10 cellular contexts compared by ENCODE assay signal in genomic region chr2:241412144-241412543, GRCh38. TPM values are rescaled to one million over a fixed set of nuclear protein-coding genes. Genes with fewer than 3 reads are reported as not detected.
DNase-seq lines count a peak whose midpoint lies in the region; TF ChIP-seq lines count a peak whose summit lies in the region.
"Had no signal": no experiment of that assay in that cellular context is flagged by ENCODE, and none has a peak within 500 bp of the region (broad histone marks: within the 10 kb centered on the region; RNA-seq: fewer than 3 reads in every experiment).

No MANE protein-coding gene starts in this region.

- peaks cover 19% of the 10 kb centered on the region for H3K4me1 Mint-ChIP-seq in type B pancreatic cell (ENCODE audit: unreplicated experiment)
- H3K4me1 Mint-ChIP-seq: IgD-negative memory B cell had no signal

- H3K4me3 ChIP-seq in choroid plexus epithelial cell (ENCODE audit: low read depth, low read length) (no peak overlapping the region), skeletal muscle cell (ENCODE audit: low read depth, low read length) (no peak overlapping the region)

- no peaks in the 10 kb centered on the region for H3K27me3 Mint-ChIP-seq in type B pancreatic cell
- H3K27me3 Mint-ChIP-seq: IgD-negative memory B cell had no signal

- no peak overlapping the region for H3K27ac Mint-ChIP-seq in type B pancreatic cell
- H3K27ac Mint-ChIP-seq: IgD-negative memory B cell had no signal

- H3K4me3 Mint-ChIP-seq in type B pancreatic cell = no peak overlapping the region
- H3K4me3 Mint-ChIP-seq: IgD-negative memory B cell had no signal

- DNase-seq in NCI-H2081 (lab: John Stamatoyannopoulos, UW) (peak; percentile 21 to 53), NCI-H2081 treated with DMSO at 0.1 percent for 48 hours (lab: John Stamatoyannopoulos, UW) (no peak), NCI-H2171 treated with DMSO at 0.1 percent for 48 hours (lab: John Stamatoyannopoulos, UW) (peak; percentile 64), choroid plexus epithelial cell (ENCODE audit: low read depth) (peak; percentile 98), skeletal muscle cell (ENCODE audit: low read depth) (peak; percentile 83), T-helper 1 cell (no peak), type B pancreatic cell (ENCODE audit: extremely low spot score, unreplicated experiment) (no peak), NCI-H526 treated with DMSO at 0.1 percent for 48 hours (lab: John Stamatoyannopoulos, UW) (no peak)
- DNase-seq: BE2C had no signal

- peaks cover 25% of the 10 kb centered on the region for H3K36me3 Mint-ChIP-seq in type B pancreatic cell

- TF ChIP-seq CTCF in choroid plexus epithelial cell (conservative IDR thresholded peaks at IDR 0.05; ENCODE audit: low read depth, low read length) (no peak), type B pancreatic cell (conservative IDR thresholded peaks at IDR 0.05) (no peak)

- no peaks in the 10 kb centered on the region for H3K9me3 Mint-ChIP-seq in type B pancreatic cell
- H3K9me3 Mint-ChIP-seq: IgD-negative memory B cell had no signal

RNA-seq across cellular contexts. Expression of gene FARP2, which starts 56.1 kb away (rescaled TPM):
- total RNA-seq in type B pancreatic cell (ENCODE audit: low replicate concordance) = 62.5 and 71.1 TPM in 2 replicates

Comparison
In these comparisons a context has a peak if more than half of its experiments do, and no peak if none do; other contexts are left out.
1. DNase-seq: peak in NCI-H2081 (2 of 2), NCI-H2171 treated with DMSO at 0.1 percent for 48 hours (single experiment), choroid plexus epithelial cell (single experiment) and skeletal muscle cell (single experiment); none in NCI-H2081 treated with DMSO at 0.1 percent for 48 hours (single experiment), T-helper 1 cell (0 of 5), type B pancreatic cell (single experiment) and NCI-H526 treated with DMSO at 0.1 percent for 48 hours (single experiment).